In the genomic region with DNA sequence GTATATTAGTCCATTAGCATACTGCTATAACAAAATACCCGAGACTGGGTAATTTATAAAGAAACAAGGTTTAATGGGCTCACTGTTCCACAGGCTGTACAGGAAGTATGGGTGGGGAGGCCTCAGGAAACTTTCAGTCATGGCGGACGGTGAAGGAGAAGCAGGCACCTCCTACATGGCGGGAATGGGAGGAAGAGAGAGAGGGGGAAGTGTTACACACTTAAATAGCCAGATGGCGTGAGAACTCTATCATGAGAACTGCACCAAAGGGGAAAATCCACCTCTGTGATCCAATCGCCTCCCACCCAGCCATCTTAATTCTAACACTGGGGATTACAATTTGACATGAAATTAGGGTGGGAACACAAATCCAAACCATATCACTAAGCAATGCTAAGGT, we compare ENCODE assay signal across 22 cellular contexts.
DNase-seq lines count a peak whose midpoint lies in the region; ATAC-seq, FAIRE-seq and TF ChIP-seq lines count a peak whose summit lies in the region.
"Had no signal": no experiment of that assay in that cellular context is flagged by ENCODE, and none has a peak within 500 bp of the region (broad histone marks: within the 10 kb centered on the region; RNA-seq: fewer than 3 reads in every experiment).

No MANE protein-coding gene starts in this region.

- TF ChIP-seq POLR2A in GM12892 (IDR thresholded peaks at IDR 0.05; ENCODE audit: low read depth, low read length), result no peak

- POLR2A ChIA-PET in A673 (lab: Charles Lee; ENCODE audit: low non-redundant PET), result no interaction called here

- CTCF ChIA-PET in A673 (lab: Charles Lee), result no interaction called here

- H3K27ac ChIP-seq in A673 (ENCODE audit: low read depth, low read length, poor library complexity, severe bottlenecking) (no peak overlapping the region), foreskin keratinocyte (no peak overlapping the region)
- H3K27ac ChIP-seq: GM23248, KMS-11, Peyer's patch had no signal

- no peaks in the 10 kb centered on the region for H3K36me3 ChIP-seq in A673 (ENCODE audit: insufficient read depth, low read length, poor library complexity, severe bottlenecking)
- H3K36me3 ChIP-seq: Peyer's patch had no signal

- FAIRE-seq in GM12892 (lab: Jason Lieb, UNC), result peak; percentile 17
- FAIRE-seq: G401.6 had no signal

- H3K4me3 ChIP-seq in A673 (ENCODE audit: low read depth, low read length, poor library complexity, severe bottlenecking), result no peak overlapping the region
- H3K4me3 ChIP-seq: GM23248, Peyer's patch had no signal

- TF ChIP-seq CTCF in A673 (conservative IDR thresholded peaks at IDR 0.05; ENCODE audit: low read depth, low read length) (0 out of 2 replicates have a peak, but pooled peaks have one; percentile 17), foreskin keratinocyte (conservative IDR thresholded peaks at IDR 0.05) (peak; percentile 21)

- peak; percentile 30 for DNase-seq in A673 (ENCODE audit: low spot score)
- no peak for DNase-seq in GM12892 (ENCODE audit: insufficient read length)
- peak; percentile 6 for DNase-seq in NCI-H69 (lab: John Stamatoyannopoulos, UW)
- no peak for DNase-seq in foreskin keratinocyte
- no peak for DNase-seq in NOMO-1 treated with dmso at 0.1 percent for 144 hours (lab: John Stamatoyannopoulos, UW; ENCODE audit: unreplicated experiment)
- DNase-seq in AG08396 (ENCODE audit: low spot score), result no peak
- no peak for DNase-seq in islet precursor cell
- DNase-seq: ACHN, AML-193, DND-41, GM23248, NCI-H1048, NCI-H1436 treated with DMSO at 0.1 percent for 48 hours, NCI-H2029, NCI-H446 treated with DMSO at 0.1 percent for 48 hours, NCI-H774, Peyer's patch, SW 1271, T-helper 2 cell had no signal

- no peak for ATAC-seq in foreskin keratinocyte
- ATAC-seq: Right ventricle myocardium inferior had no signal

- peaks cover 13% of the 10 kb centered on the region for H3K9me3 ChIP-seq in A673 (ENCODE audit: low read depth, low read length, poor library complexity, severe bottlenecking)
- H3K9me3 ChIP-seq: Peyer's patch had no signal

- H3K4me1 ChIP-seq in A673 (ENCODE audit: insufficient read depth, low read length, poor library complexity, severe bottlenecking) (no peaks in the 10 kb centered on the region), foreskin keratinocyte (no peaks in the 10 kb centered on the region)
- H3K4me1 ChIP-seq: Peyer's patch had no signal

- intact Hi-C loops in A673 (cut with micrococcal nuclease; ENCODE audit: unreplicated experiment), result no loop called here

- no TSS peak for BruUV-seq in A673 (replicated peaks; lab: Mats Ljungman, UMichigan)

- no peaks in the 10 kb centered on the region for H3K27me3 ChIP-seq in A673 (replicated peaks; ENCODE audit: insufficient read depth, low read depth, low read length, poor library complexity)
- H3K27me3 ChIP-seq in foreskin keratinocyte, result no peaks in the 10 kb centered on the region
- H3K27me3 ChIP-seq: Peyer's patch had no signal

Comparison
In these comparisons a context has a peak if more than half of its experiments do, and no peak if none do; other contexts are left out.
1. DNase-seq: peak in A673 (single experiment) and NCI-H69 (single experiment); none in GM12892 (single experiment), foreskin keratinocyte (0 of 2), NOMO-1 treated with dmso at 0.1 percent for 144 hours (single experiment), AG08396 (single experiment) and islet precursor cell (single experiment).